ENCODE assay signal across 23 cellular contexts in genomic region chr1:155570593-155570990, GRCh38. TPM values are rescaled to one million over a fixed set of nuclear protein-coding genes. Genes with fewer than 3 reads are reported as not detected.
A peak's percentile ranks its signal among the peaks of the same experiment; 100 is the strongest.
DNase-seq lines count a peak whose midpoint lies in the region; ATAC-seq, FAIRE-seq and TF ChIP-seq lines count a peak whose summit lies in the region.
"Had no signal": no experiment of that assay in that cellular context is flagged by ENCODE, and none has a peak within 500 bp of the region (broad histone marks: within the 10 kb centered on the region; RNA-seq: fewer than 3 reads in every experiment).

No MANE protein-coding gene starts in this region.

- H3K9me3 Mint-ChIP-seq in endodermal cell: no peaks in the 10 kb centered on the region

- no peak overlapping the region for H2AFZ ChIP-seq in osteoblast (ENCODE audit: low read length)

- no peak for TF ChIP-seq EP300 in esophagus muscularis mucosa (IDR thresholded peaks at IDR 0.05)

- H3K27ac Mint-ChIP-seq in T-helper 17 cell (peak overlapping the region; percentile 43), endodermal cell (no peak overlapping the region)

- H3K4me2 ChIP-seq in osteoblast (ENCODE audit: insufficient read depth, low read length): no peak overlapping the region
- H3K4me2 ChIP-seq: A549 had no signal

- H3K36me3 ChIP-seq in cardiac muscle cell (no peaks in the 10 kb centered on the region), endodermal cell (ENCODE audit: control insufficient read depth, insufficient read depth, low read length) (peaks cover 6% of the 10 kb centered on the region), osteoblast (ENCODE audit: insufficient read depth, low read length) (no peaks in the 10 kb centered on the region), esophagus muscularis mucosa (peaks cover 0 to 18% (median 2%) of the 10 kb centered on the region in 4 donors)

- H3K4me1 Mint-ChIP-seq in T-helper 17 cell (peaks cover 6% of the 10 kb centered on the region), endodermal cell (peaks cover 10% of the 10 kb centered on the region)

- no peaks in the 10 kb centered on the region for H3K9me3 ChIP-seq in cardiac muscle cell (ENCODE audit: low read depth)
- no peaks in the 10 kb centered on the region for H3K9me3 ChIP-seq in T-helper 17 cell (ENCODE audit: control insufficient read depth, low read length, poor library complexity, severe bottlenecking)
- H3K9me3 ChIP-seq in endodermal cell (ENCODE audit: control insufficient read depth, low read length): no peaks in the 10 kb centered on the region
- H3K9me3 ChIP-seq in osteoblast (ENCODE audit: low read depth, low read length): no peaks in the 10 kb centered on the region
- no peaks in the 10 kb centered on the region for H3K9me3 ChIP-seq in esophagus muscularis mucosa
- H3K9me3 ChIP-seq: A549, MG63, SJCRH30 had no signal

- ATAC-seq in T-helper 17 cell: no peak
- ATAC-seq in GM21526 (IDR thresholded peaks at IDR 0.05; ENCODE audit: low FRiP score, unreplicated experiment): no peak
- ATAC-seq: Right ventricle myocardium inferior, SK-N-SH treated with all-trans-retinoic acid at 6 μM for 48 hours had no signal

- H3K4me1 ChIP-seq in cardiac muscle cell (ENCODE audit: low read depth) (peaks cover 9% of the 10 kb centered on the region), endodermal cell (ENCODE audit: control insufficient read depth, insufficient read depth, low read length) (no peaks in the 10 kb centered on the region), osteoblast (ENCODE audit: insufficient read depth, low read length) (peaks cover 7% of the 10 kb centered on the region), esophagus muscularis mucosa (peaks cover 0 to 4% (median under 1%) of the 10 kb centered on the region in 4 donors)
- H3K4me1 ChIP-seq: SJCRH30 had no signal

- peaks cover 8% of the 10 kb centered on the region for H4K20me1 ChIP-seq in osteoblast (ENCODE audit: insufficient read depth, low read length)

- H3K27ac ChIP-seq in cardiac muscle cell (peak overlapping the region; percentile 39), endodermal cell (ENCODE audit: low read depth, low read length) (no peak overlapping the region), osteoblast (ENCODE audit: low read depth, low read length) (peak overlapping the region; percentile 67), esophagus muscularis mucosa (replicated peaks in 1 of 4) (no peak overlapping the region)
- H3K27ac ChIP-seq: A549, SJCRH30 had no signal

- FAIRE-seq in RCC 7860 (lab: Jason Lieb, UNC): no peak
- FAIRE-seq: A549, D721Med, H54 had no signal

- no peaks in the 10 kb centered on the region for H3K27me3 ChIP-seq in cardiac muscle cell
- no peaks in the 10 kb centered on the region for H3K27me3 ChIP-seq in endodermal cell (ENCODE audit: control insufficient read depth, insufficient read depth, low read length, poor library complexity, severe bottlenecking)
- H3K27me3 ChIP-seq in osteoblast (ENCODE audit: insufficient read depth, low read length): no peaks in the 10 kb centered on the region
- no peaks in the 10 kb centered on the region for H3K27me3 ChIP-seq in esophagus muscularis mucosa
- H3K27me3 ChIP-seq: MG63, SJCRH30 had no signal

- H3K4me3 Mint-ChIP-seq in T-helper 17 cell: no peak overlapping the region
- H3K4me3 Mint-ChIP-seq in endodermal cell: no peak overlapping the region
- H3K4me3 Mint-ChIP-seq: B cell had no signal

- no peak overlapping the region for H3K4me3 ChIP-seq in cardiac muscle cell
- no peak overlapping the region for H3K4me3 ChIP-seq in endodermal cell (ENCODE audit: low read length)
- no peak overlapping the region for H3K4me3 ChIP-seq in osteoblast (ENCODE audit: insufficient read depth, low read length)
- H3K4me3 ChIP-seq in esophagus muscularis mucosa: no peak overlapping the region
- H3K4me3 ChIP-seq: A549, MG63, SJCRH30 had no signal

- TF ChIP-seq CTCF in cardiac muscle cell (IDR thresholded peaks at IDR 0.05; ENCODE audit: low read depth, low read length): no peak
- TF ChIP-seq CTCF in endodermal cell (conservative IDR thresholded peaks at IDR 0.05): no peak
- no peak for TF ChIP-seq CTCF in osteoblast (IDR thresholded peaks at IDR 0.05; ENCODE audit: extremely low read depth, low read depth, low read length)
- no peak for TF ChIP-seq CTCF in esophagus muscularis mucosa (IDR thresholded peaks at IDR 0.05)

- H3K27me3 Mint-ChIP-seq in T-helper 17 cell (no peaks in the 10 kb centered on the region), endodermal cell (ENCODE audit: insufficient read depth) (no peaks in the 10 kb centered on the region)
- H3K27me3 Mint-ChIP-seq: B cell had no signal

- 93% methylated on average over 4 of the region's 4 CpGs; no CpG with 5 or more reads in 1 of the 2 experiments for WGBS in endodermal cell (ENCODE audit: insufficient coverage in 1 of 2, insufficient read length in 1 of 2), 2 experiments
- 89% methylated on average over 4 of the region's 4 CpGs for WGBS in esophagus muscularis mucosa

- H3K9ac ChIP-seq in endodermal cell (ENCODE audit: extremely low read depth, low read length, poor library complexity, severe bottlenecking): no peak overlapping the region

- no peaks in the 10 kb centered on the region for H3K36me3 Mint-ChIP-seq in T-helper 17 cell (ENCODE audit: low read depth)
- peaks cover 29% of the 10 kb centered on the region for H3K36me3 Mint-ChIP-seq in endodermal cell (ENCODE audit: low read depth)

- intact Hi-C loops in cardiac septum (cut with DNase I): no loop called here
- intact Hi-C loops in esophagus muscularis mucosa (cut with DNase I): no loop called here

- peaks cover 54% of the 10 kb centered on the region for H3K79me2 ChIP-seq in osteoblast (ENCODE audit: insufficient read depth, low read length)

- DNase-seq in cardiac muscle cell (ENCODE audit: low read depth in 1 of 2, low spot score in 1 of 2): peak in 1 of 2 donors; percentile 15
- no peak for DNase-seq in cardiac septum (ENCODE audit: low spot score)
- DNase-seq in T-helper 17 cell: no peak
- DNase-seq in endodermal cell: peak; percentile 14
- no peak for DNase-seq in osteoblast (ENCODE audit: insufficient read length, low spot score, missing footprints)
- DNase-seq in esophagus muscularis mucosa (ENCODE audit: extremely low spot score): no peak
- DNase-seq in RCC 7860 (ENCODE audit: low spot score): no peak
- DNase-seq: MG63, NCI-H1105 treated with DMSO at 0.1 percent for 48 hours, NCI-H146, NCI-H1930, NCI-H2107, NCI-H446, NCI-H524 treated with DMSO at 0.1 percent for 48 hours, NCI-H774, SJCRH30 had no signal

- TF ChIP-seq POLR2A in esophagus muscularis mucosa (IDR thresholded peaks at IDR 0.05; ENCODE audit: low read depth): no peak

RNA-seq across cellular contexts. Expression of gene ASH1L, which starts 8.0 kb away (rescaled TPM):
- total RNA-seq in cardiac muscle cell: 18.5 and 31.2 TPM in 2 replicates
- 25.9 and 27.3 TPM in 2 replicates for polyA plus RNA-seq in cardiac muscle cell
- total RNA-seq in cardiac septum: 55.4 TPM
- total RNA-seq in T-helper 17 cell: 10 to 100 TPM; 75.5 to 84.6 TPM
- total RNA-seq in endodermal cell: 10 to 100 TPM; 34.5 to 37.0 TPM
- 13.1 TPM for polyA plus RNA-seq in endodermal cell (2013, experiment 1 of 2)
- 13.8 TPM for polyA plus RNA-seq in endodermal cell (2013, experiment 2 of 2)
- 41.5 and 41.6 TPM in 2 replicates for total RNA-seq in osteoblast
- total RNA-seq in esophagus muscularis mucosa: 10 to 100 TPM; 63.3 to 75.6 (median 67.7) TPM

RNA-seq across cellular contexts. Expression of gene MSTO1, which starts 39.4 kb away (rescaled TPM):
- total RNA-seq in cardiac muscle cell (37.8 and 52.7 TPM in 2 replicates), cardiac septum (25.6 TPM), T-helper 17 cell (10 to 100 TPM; 49.2 to 60.1 TPM), endodermal cell (10 to 100 TPM; 57.0 to 74.7 TPM), osteoblast (25.3 and 28.6 TPM in 2 replicates), esophagus muscularis mucosa (10 to 100 TPM in 3 of 4 donors, 1 to 10 TPM in 1; 5.7 to 13.4 (median 11.2) TPM)
- polyA plus RNA-seq in cardiac muscle cell: 59.8 and 70.5 TPM in 2 replicates
- 56.1 TPM for polyA plus RNA-seq in endodermal cell (2013, experiment 1 of 2)
- 45.9 TPM for polyA plus RNA-seq in endodermal cell (2013, experiment 2 of 2)

Comparison
In these comparisons a context has a peak if more than half of its experiments do, and no peak if none do; other contexts are left out.
1. H3K27ac ChIP-seq: peak in cardiac muscle cell (single experiment) and osteoblast (single experiment); none in endodermal cell (single experiment) and esophagus muscularis mucosa (0 of 4).